ENCODE assay signal across 27 cellular contexts in the genomic region with DNA sequence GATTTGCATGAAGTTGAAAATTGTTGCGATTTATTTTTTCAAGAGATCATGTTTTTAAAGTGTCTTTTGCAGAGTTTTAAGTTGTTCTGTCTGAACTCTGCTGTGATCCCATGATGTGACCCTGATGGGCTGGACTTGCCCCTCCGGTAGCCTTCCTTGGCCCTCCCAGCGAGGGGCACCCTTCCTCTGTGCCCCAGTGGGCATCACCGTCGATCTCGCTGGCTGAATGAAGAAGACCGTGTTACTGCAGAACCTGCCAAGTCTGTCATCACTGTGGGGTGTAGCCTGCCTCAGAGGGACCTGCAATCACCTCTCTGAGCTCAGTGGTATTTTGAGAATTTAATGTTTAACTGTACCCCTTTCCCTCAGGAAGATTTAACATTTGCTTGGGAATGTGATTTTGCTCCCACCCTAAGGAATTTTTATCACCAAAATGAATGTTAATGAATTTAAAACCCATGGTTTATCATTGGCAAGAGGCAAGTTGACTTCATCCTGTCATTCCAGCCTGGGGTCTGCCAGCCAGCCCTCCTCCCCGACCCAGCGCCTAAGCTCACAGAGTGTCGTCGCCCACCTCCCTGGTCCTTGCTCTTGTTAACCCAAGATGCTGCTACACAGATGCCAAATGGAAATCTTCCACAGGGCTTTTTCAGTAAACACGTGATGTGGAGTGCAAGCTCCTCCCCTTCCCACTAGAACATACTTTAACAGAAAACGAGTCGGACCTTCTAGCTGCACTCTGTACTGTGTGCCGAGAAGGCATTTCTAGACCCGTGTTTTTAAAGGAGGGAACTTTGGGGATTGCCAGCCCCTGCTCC.
DNase-seq lines count a peak whose midpoint lies in the region; ATAC-seq and TF ChIP-seq lines count a peak whose summit lies in the region.
"Had no signal": no experiment of that assay in that cellular context is flagged by ENCODE, and none has a peak within 500 bp of the region (broad histone marks: within the 10 kb centered on the region; RNA-seq: fewer than 3 reads in every experiment).

No MANE protein-coding gene starts in this region.

- H3K4me1 Mint-ChIP-seq in activated T-cell treated with anti-CD3 and anti-CD28 coated beads, Interleukin-2, amount 50 U/mL, for 24 hours (ENCODE audit: low read depth): no peaks in the 10 kb centered on the region
- H3K4me1 Mint-ChIP-seq in progenitor cell of endocrine pancreas (ENCODE audit: low read depth): peaks cover 4% of the 10 kb centered on the region
- H3K4me1 Mint-ChIP-seq: CD4-positive, alpha-beta memory T cell had no signal

- TF ChIP-seq CTCF in progenitor cell of endocrine pancreas (IDR thresholded peaks at IDR 0.05; ENCODE audit: unreplicated experiment): no peak

- intact Hi-C loops in aorta (cut with DNase I): no loop called here
- intact Hi-C loops in posterior vena cava (cut with DNase I): loop anchor here in 1 of 2 donors (10.0 kb wide), 1 partner anchor 233 kb away; no protein-coding TSS in a partner anchor

- H3K27ac Mint-ChIP-seq in activated T-cell treated with anti-CD3 and anti-CD28 coated beads, Interleukin-2, amount 50 U/mL, for 24 hours: peak overlapping the region; percentile 23
- H3K27ac Mint-ChIP-seq in progenitor cell of endocrine pancreas: peak overlapping the region; percentile 75

- H3K4me3 ChIP-seq in aorta (ENCODE audit: low read length in 2 of 2): no peak overlapping the region
- H3K4me3 ChIP-seq: BLaER1, GM23248, HAP-1 had no signal

- H3K9me3 ChIP-seq in aorta (ENCODE audit: control insufficient read depth, low read length): no peaks in the 10 kb centered on the region
- H3K9me3 ChIP-seq: BLaER1, Caco-2, HAP-1 had no signal

- no peak for DNase-seq in activated T-cell treated with anti-CD3 and anti-CD28 coated beads, Interleukin-2, amount 50 U/mL, for 24 hours
- DNase-seq in activated T-cell treated with anti-CD3 and anti-CD28 coated beads, Interleukin-2, amount 50 U/mL, for 48 hours: no peak
- peak; percentile 10 for DNase-seq in left kidney (ENCODE audit: low read depth, low spot score)
- DNase-seq in progenitor cell of endocrine pancreas (ENCODE audit: low spot score, unreplicated experiment): no peak
- DNase-seq in aorta: no peak
- no peak for DNase-seq in posterior vena cava (ENCODE audit: low spot score)
- DNase-seq in DMS53 treated with DMSO at 0.1 percent for 48 hours (lab: John Stamatoyannopoulos, UW; ENCODE audit: unreplicated experiment): no peak
- DNase-seq in stimulated activated CD4-positive, alpha-beta T cell treated with anti-CD3 and anti-CD28 coated beads, Interleukin-4, amount 100 ng/mL, for 24 hours: no peak
- DNase-seq: ACHN; Caco-2; CD4-positive, alpha-beta memory T cell; DMS 273 treated with DMSO at 0.1 percent for 48 hours; DND-41; GM23248; KBM-7; MM.1S; NCI-H1048; NCI-H1417 treated with DMSO at 0.1 percent for 48 hours; NCI-H187; NCI-H446 treated with DMSO at 0.1 percent for 48 hours; NCI-H526 treated with DMSO at 0.1 percent for 48 hours; OCI-M1 had no signal

- peak; percentile 22 for ATAC-seq in aorta (ENCODE audit: low FRiP score)
- ATAC-seq: HepG2 had no signal

- no peak overlapping the region for H3K4me3 Mint-ChIP-seq in activated T-cell treated with anti-CD3 and anti-CD28 coated beads, Interleukin-2, amount 50 U/mL, for 24 hours
- H3K4me3 Mint-ChIP-seq in progenitor cell of endocrine pancreas (ENCODE audit: low read depth): no peak overlapping the region
- H3K4me3 Mint-ChIP-seq: CD4-positive, alpha-beta memory T cell had no signal

- no peaks in the 10 kb centered on the region for H3K27me3 Mint-ChIP-seq in activated T-cell treated with anti-CD3 and anti-CD28 coated beads, Interleukin-2, amount 50 U/mL, for 24 hours
- no peaks in the 10 kb centered on the region for H3K27me3 Mint-ChIP-seq in progenitor cell of endocrine pancreas
- H3K27me3 Mint-ChIP-seq: CD4-positive, alpha-beta memory T cell had no signal

- peak overlapping the region; percentile 44 to 90 for H3K27ac ChIP-seq in aorta (ENCODE audit: low read depth in 1 of 2, low read length in 2 of 2)
- H3K27ac ChIP-seq: 22Rv1, BLaER1, GM23248, HL-60 had no signal

- H3K27me3 ChIP-seq in aorta (ENCODE audit: control insufficient read depth in 1 of 2, insufficient read depth in 2 of 2, low read length in 1 of 2): no peaks in the 10 kb centered on the region
- H3K27me3 ChIP-seq: BLaER1 had no signal

- no peaks in the 10 kb centered on the region for H3K9me3 Mint-ChIP-seq in activated T-cell treated with anti-CD3 and anti-CD28 coated beads, Interleukin-2, amount 50 U/mL, for 24 hours
- no peaks in the 10 kb centered on the region for H3K9me3 Mint-ChIP-seq in progenitor cell of endocrine pancreas (ENCODE audit: low read depth)
- H3K9me3 Mint-ChIP-seq: CD4-positive, alpha-beta memory T cell had no signal

- H3K36me3 Mint-ChIP-seq in activated T-cell treated with anti-CD3 and anti-CD28 coated beads, Interleukin-2, amount 50 U/mL, for 24 hours (ENCODE audit: low read depth): peaks cover 21% of the 10 kb centered on the region
- peaks cover 9% of the 10 kb centered on the region for H3K36me3 Mint-ChIP-seq in progenitor cell of endocrine pancreas (ENCODE audit: insufficient read depth)

- no peaks in the 10 kb centered on the region for H3K4me1 ChIP-seq in aorta (ENCODE audit: control insufficient read depth in 1 of 2, insufficient read depth in 2 of 2, low read length in 2 of 2)
- H3K4me1 ChIP-seq: BLaER1, HAP-1 had no signal

- peaks cover 0 to 4% of the 10 kb centered on the region in 2 donors for H3K36me3 ChIP-seq in aorta (ENCODE audit: control insufficient read depth in 1 of 2, insufficient read depth in 2 of 2, low read length in 1 of 2)
- H3K36me3 ChIP-seq: HAP-1 had no signal

- WGBS in aorta, 2 donors: 28 to 43% methylated on average over 16 of the region's 16 CpGs
